23 cellular contexts compared by ENCODE assay signal in the genomic region with DNA sequence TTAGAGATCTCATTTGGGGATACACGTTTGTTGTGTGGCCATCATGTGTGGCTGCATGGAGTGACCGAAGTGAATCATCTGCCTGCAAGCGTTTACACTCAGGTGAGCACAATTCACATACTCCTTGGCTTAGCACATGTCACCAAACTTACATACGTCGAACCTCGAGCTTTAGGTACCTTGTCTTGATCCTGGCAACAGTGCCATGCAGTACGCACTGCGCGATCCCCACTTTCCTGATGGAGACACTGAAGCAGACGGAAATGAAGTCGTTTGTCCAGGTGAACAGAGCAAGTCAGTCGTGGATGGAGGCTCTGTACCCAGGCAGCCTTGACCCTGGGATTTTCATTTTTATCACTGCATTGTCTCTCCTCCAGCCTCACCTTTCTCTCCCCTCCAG. TPM values are rescaled to one million over a fixed set of nuclear protein-coding genes. Genes with fewer than 3 reads are reported as not detected.
DNase-seq lines count a peak whose midpoint lies in the region; ATAC-seq, FAIRE-seq and TF ChIP-seq lines count a peak whose summit lies in the region.
"Had no signal": no experiment of that assay in that cellular context is flagged by ENCODE, and none has a peak within 500 bp of the region (broad histone marks: within the 10 kb centered on the region; RNA-seq: fewer than 3 reads in every experiment).

No MANE protein-coding gene starts in this region.

- H3K27ac ChIP-seq in Peyer's patch, result peak overlapping the region in 1 of 4 donors; percentile 73
- peak overlapping the region; percentile 68 for H3K27ac ChIP-seq in fibroblast of lung (ENCODE audit: insufficient read depth, low read length)
- H3K27ac ChIP-seq: A549, RWPE1 had no signal

- no peaks in the 10 kb centered on the region for H3K36me3 ChIP-seq in Peyer's patch
- H3K36me3 ChIP-seq in fibroblast of lung (ENCODE audit: control insufficient read depth, insufficient read depth, low read length), result peaks cover 1% of the 10 kb centered on the region

- H3K4me1 ChIP-seq in Peyer's patch (peaks cover 0 to 8% (median 0%) of the 10 kb centered on the region in 4 donors), fibroblast of lung (ENCODE audit: control insufficient read depth, extremely low read depth, insufficient read depth, low read length) (peaks cover 28% of the 10 kb centered on the region)

- no peak for TF ChIP-seq CTCF in Peyer's patch (IDR thresholded peaks at IDR 0.05)
- no peak for TF ChIP-seq CTCF in fibroblast of lung (conservative IDR thresholded peaks at IDR 0.05 in 1 of 2, IDR thresholded peaks at IDR 0.05 in 1 of 2; ENCODE audit: low read depth in 1 of 2, low read length in 2 of 2)
- no peak for TF ChIP-seq CTCF in neural crest cell (conservative IDR thresholded peaks at IDR 0.05)

- DNase-seq in Peyer's patch (peak in 2 of 3 donors; percentile 6 to 37), fibroblast of lung (ENCODE audit: low read depth in 2 of 2) (no peak), neural crest cell (ENCODE audit: low read depth, low spot score) (no peak), urothelium cell line (ENCODE audit: low spot score) (no peak), medulla oblongata (ENCODE audit: extremely low spot score) (no peak), dermis blood vessel endothelial cell (no peak)
- DNase-seq: C1 segment of cervical spinal cord; CD4-positive, alpha-beta memory T cell; COR-L47; GOT3; HCEC 1CT; Karpas-422; NCI-H1092; NCI-H1417 treated with DMSO at 0.1 percent for 48 hours; NCI-H1694 treated with DMSO at 0.1 percent for 48 hours; NCI-H2081; NCI-H2227 treated with DMSO at 0.1 percent for 48 hours; NCI-H526 treated with DMSO at 0.1 percent for 48 hours; SHP77 had no signal

- H4K20me1 ChIP-seq in fibroblast of lung (ENCODE audit: control insufficient read depth, extremely low read depth, insufficient read depth, low read length), result no peaks in the 10 kb centered on the region

- no peaks in the 10 kb centered on the region for H3K27me3 ChIP-seq in Peyer's patch
- no peaks in the 10 kb centered on the region for H3K27me3 ChIP-seq in fibroblast of lung (ENCODE audit: control insufficient read depth, insufficient read depth, low read length)

- H2AFZ ChIP-seq in fibroblast of lung (ENCODE audit: low read length), result no peak overlapping the region

- H3K4me1 Mint-ChIP-seq in neural crest cell, result peaks cover 45% of the 10 kb centered on the region
- H3K4me1 Mint-ChIP-seq: CD4-positive, alpha-beta memory T cell had no signal

- no peak for TF ChIP-seq POLR2A in Peyer's patch (IDR thresholded peaks at IDR 0.05)

- no peaks in the 10 kb centered on the region for H3K9me3 ChIP-seq in Peyer's patch
- no peaks in the 10 kb centered on the region for H3K9me3 ChIP-seq in fibroblast of lung (ENCODE audit: control insufficient read depth, insufficient read depth, low read depth, low read length)
- H3K9me3 ChIP-seq: A549 had no signal

- H3K36me3 Mint-ChIP-seq in neural crest cell (ENCODE audit: low read depth), result no peaks in the 10 kb centered on the region
- H3K36me3 Mint-ChIP-seq: CD4-positive, alpha-beta memory T cell had no signal

- no peaks in the 10 kb centered on the region for H3K9me3 Mint-ChIP-seq in neural crest cell
- H3K9me3 Mint-ChIP-seq: CD4-positive, alpha-beta memory T cell had no signal

- no peak overlapping the region for H3K4me3 Mint-ChIP-seq in neural crest cell
- H3K4me3 Mint-ChIP-seq: CD4-positive, alpha-beta memory T cell had no signal

- H3K27ac Mint-ChIP-seq in neural crest cell (ENCODE audit: unreplicated experiment), result peak overlapping the region; percentile 52
- H3K27ac Mint-ChIP-seq: CD4-positive, alpha-beta memory T cell had no signal

- H3K4me3 ChIP-seq in Peyer's patch (no peak overlapping the region), fibroblast of lung (replicated peaks in 1 of 4; ENCODE audit: control extremely low read depth in 1 of 4, insufficient read depth in 1 of 4, low read depth in 3 of 4, low read length in 4 of 4) (no peak overlapping the region)
- H3K4me3 ChIP-seq: A549 had no signal

- peak; percentile 46 for FAIRE-seq in urothelium cell line (lab: Jason Lieb, UNC)
- FAIRE-seq: A549, G401.6 had no signal

- H3K79me2 ChIP-seq in fibroblast of lung (ENCODE audit: control insufficient read depth, insufficient read depth, low read length), result no peaks in the 10 kb centered on the region

- ATAC-seq in HG03280 (IDR thresholded peaks at IDR 0.05; ENCODE audit: unreplicated experiment), result no peak
- ATAC-seq: A549 had no signal

- H3K27me3 Mint-ChIP-seq in neural crest cell (ENCODE audit: low read depth), result no peaks in the 10 kb centered on the region

- H3K9ac ChIP-seq in fibroblast of lung (ENCODE audit: insufficient read depth, low read length), result no peak overlapping the region

- no peak overlapping the region for H3K4me2 ChIP-seq in fibroblast of lung (ENCODE audit: extremely low read depth, insufficient read depth, low read length)
- H3K4me2 ChIP-seq: A549 had no signal

RNA-seq across cellular contexts. Expression of a gene that starts 32.3 kb away (rescaled TPM):
- total RNA-seq in Peyer's patch (10 to 100 TPM in 1 of 4 donors, 1 to 10 TPM in 3; 1.1 to 18.2 (median 5.0) TPM), fibroblast of lung (4.9 and 7.9 TPM in 2 replicates), neural crest cell (7.3 and 8.4 TPM in 2 replicates), dermis blood vessel endothelial cell (3.7 and 5.8 TPM in 2 replicates)
- polyA plus RNA-seq in fibroblast of lung, result 4.2 and 7.1 TPM in 2 replicates
- 6.0 and 9.4 TPM in 2 replicates for polyA plus RNA-seq in fibroblast of lung (2012)
- 6.0 and 9.9 TPM in 2 replicates for polyA minus RNA-seq in fibroblast of lung (ENCODE audit: low replicate concordance)

Comparison
In these comparisons a context has a peak if more than half of its experiments do, and no peak if none do; other contexts are left out.
1. DNase-seq: peak in Peyer's patch (2 of 3); none in fibroblast of lung (0 of 2), neural crest cell (single experiment), urothelium cell line (single experiment), medulla oblongata (single experiment) and dermis blood vessel endothelial cell (single experiment).